Comparison of ENCODE assay signal across 17 cellular contexts in the genomic region with DNA sequence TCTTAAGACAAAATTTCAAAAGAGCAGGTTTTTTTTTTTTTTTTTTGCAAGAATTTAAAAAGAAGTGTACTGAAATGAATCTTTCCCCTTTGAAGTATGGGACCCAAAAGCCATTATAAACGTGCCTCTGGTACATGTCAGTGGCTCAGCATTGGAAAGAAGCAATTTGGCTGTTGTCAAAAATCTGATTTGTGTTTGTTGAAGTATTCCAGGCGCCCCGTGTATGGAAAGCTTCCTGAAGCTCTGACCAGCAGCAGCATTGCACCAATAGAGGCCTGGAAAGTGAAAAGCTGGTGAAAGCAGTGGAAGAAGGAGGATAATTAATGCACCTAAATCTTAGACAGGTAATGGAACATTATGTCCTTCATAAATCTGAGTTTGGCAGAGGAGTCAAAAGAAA.
DNase-seq lines count a peak whose midpoint lies in the region; ATAC-seq and TF ChIP-seq lines count a peak whose summit lies in the region.
"Had no signal": no experiment of that assay in that cellular context is flagged by ENCODE, and none has a peak within 500 bp of the region (broad histone marks: within the 10 kb centered on the region; RNA-seq: fewer than 3 reads in every experiment).

No MANE protein-coding gene starts in this region.

- no peaks in the 10 kb centered on the region for H3K9me3 Mint-ChIP-seq in type B pancreatic cell
- H3K9me3 Mint-ChIP-seq in activated CD8-positive, alpha-beta T cell treated with anti-CD3 and anti-CD28 coated beads for 36 hours, result no peaks in the 10 kb centered on the region
- H3K9me3 Mint-ChIP-seq: CD8-positive, alpha-beta memory T cell had no signal

- DNase-seq in SK-N-DZ (ENCODE audit: low spot score), result peak; percentile 94
- DNase-seq in type B pancreatic cell (ENCODE audit: extremely low spot score, unreplicated experiment), result no peak
- no peak for DNase-seq in activated CD8-positive, alpha-beta T cell treated with anti-CD3 and anti-CD28 coated beads for 36 hours
- no peak for DNase-seq in activated CD8-positive, alpha-beta memory T cell treated with anti-CD3 and anti-CD28 coated beads for 24 hours
- DNase-seq: 8988T; ACHN; BE2C; C1 segment of cervical spinal cord; CD4-positive, alpha-beta memory T cell; CD4-positive, CD25-positive, alpha-beta regulatory T cell; CD8-positive, alpha-beta memory T cell; COR-L47; DMS 273 treated with DMSO at 0.1 percent for 48 hours; DMS79 treated with DMSO at 0.1 percent for 48 hours; GF-D8 had no signal

- no peak overlapping the region for H3K4me3 Mint-ChIP-seq in type B pancreatic cell
- H3K4me3 Mint-ChIP-seq in activated CD8-positive, alpha-beta T cell treated with anti-CD3 and anti-CD28 coated beads for 36 hours, result no peak overlapping the region
- H3K4me3 Mint-ChIP-seq: CD14-positive monocyte; CD4-positive, alpha-beta memory T cell; CD4-positive, CD25-positive, alpha-beta regulatory T cell; CD8-positive, alpha-beta memory T cell had no signal

- intact Hi-C loops in activated CD8-positive, alpha-beta T cell treated with anti-CD3 and anti-CD28 coated beads for 36 hours (cut with micrococcal nuclease), result no loop called here

- no peak overlapping the region for H3K27ac Mint-ChIP-seq in type B pancreatic cell
- H3K27ac Mint-ChIP-seq in activated CD8-positive, alpha-beta T cell treated with anti-CD3 and anti-CD28 coated beads for 36 hours, result no peak overlapping the region
- H3K27ac Mint-ChIP-seq: CD14-positive monocyte; CD4-positive, alpha-beta memory T cell; CD4-positive, CD25-positive, alpha-beta regulatory T cell; CD8-positive, alpha-beta memory T cell had no signal

- H3K27me3 Mint-ChIP-seq in type B pancreatic cell, result peaks cover 20% of the 10 kb centered on the region
- peaks cover 6% of the 10 kb centered on the region for H3K27me3 Mint-ChIP-seq in activated CD8-positive, alpha-beta T cell treated with anti-CD3 and anti-CD28 coated beads for 36 hours
- H3K27me3 Mint-ChIP-seq: CD4-positive, CD25-positive, alpha-beta regulatory T cell had no signal

- no peak for ATAC-seq in SK-N-SH treated with all-trans-retinoic acid at 6 μM for 48 hours
- ATAC-seq in activated CD8-positive, alpha-beta T cell treated with anti-CD3 and anti-CD28 coated beads for 36 hours, result no peak

- TF ChIP-seq CTCF in type B pancreatic cell (conservative IDR thresholded peaks at IDR 0.05), result no peak
- TF ChIP-seq CTCF in activated CD8-positive, alpha-beta T cell treated with anti-CD3 and anti-CD28 coated beads for 36 hours (IDR thresholded peaks at IDR 0.05), result no peak

- no peaks in the 10 kb centered on the region for H3K36me3 Mint-ChIP-seq in type B pancreatic cell
- H3K36me3 Mint-ChIP-seq in activated CD8-positive, alpha-beta T cell treated with anti-CD3 and anti-CD28 coated beads for 36 hours (ENCODE audit: low read depth), result no peaks in the 10 kb centered on the region
- H3K36me3 Mint-ChIP-seq: CD14-positive monocyte; CD4-positive, alpha-beta memory T cell; CD4-positive, CD25-positive, alpha-beta regulatory T cell; CD8-positive, alpha-beta memory T cell had no signal

- peaks cover 5% of the 10 kb centered on the region for H3K4me1 Mint-ChIP-seq in type B pancreatic cell (ENCODE audit: unreplicated experiment)
- no peaks in the 10 kb centered on the region for H3K4me1 Mint-ChIP-seq in activated CD8-positive, alpha-beta T cell treated with anti-CD3 and anti-CD28 coated beads for 36 hours (ENCODE audit: low read depth)
- H3K4me1 Mint-ChIP-seq: CD14-positive monocyte; CD4-positive, alpha-beta memory T cell; CD4-positive, CD25-positive, alpha-beta regulatory T cell; CD8-positive, alpha-beta memory T cell had no signal

- CTCF ChIA-PET in activated CD8-positive, alpha-beta T cell treated with anti-CD3 and anti-CD28 coated beads for 36 hours (lab: Charles Lee), result interaction anchor here (0.6 to 1.4 kb wide), 2 partner anchors 14 to 28 kb away, joined by 3 to 4 read pairs; no protein-coding TSS in a partner anchor

- POLR2A ChIA-PET in activated CD8-positive, alpha-beta T cell treated with anti-CD3 and anti-CD28 coated beads for 36 hours (lab: Charles Lee), result no interaction called here

TF ChIP-seq in SK-N-SH treated with all-trans-retinoic acid at 6 μM for 48 hours, 23 proteins besides CTCF, POLR2A, EP300 and RAD21:
- TF ChIP-seq ZNF565 (CRISPR knock-in tag; conservative IDR thresholded peaks at IDR 0.05; ENCODE audit: low read depth) (no peak), CSDC2 (CRISPR knock-in tag; IDR thresholded peaks at IDR 0.05) (no peak), ESRRG (CRISPR knock-in tag; IDR thresholded peaks at IDR 0.05) (no peak), ARNTL (CRISPR knock-in tag; IDR thresholded peaks at IDR 0.05; ENCODE audit: borderline replicate concordance, low read depth) (no peak), GLIS3 (CRISPR knock-in tag; IDR thresholded peaks at IDR 0.05) (no peak), TOX (CRISPR knock-in tag; IDR thresholded peaks at IDR 0.05; ENCODE audit: borderline replicate concordance) (no peak), TCF4 (CRISPR knock-in tag; IDR thresholded peaks at IDR 0.05; ENCODE audit: borderline replicate concordance) (0 out of 2 replicates have a peak, but pooled peaks have one; percentile 26), ZC3H10 (CRISPR knock-in tag; IDR thresholded peaks at IDR 0.05) (no peak), ZNF8 (CRISPR knock-in tag; IDR thresholded peaks at IDR 0.05) (no peak), ZFP30 (CRISPR knock-in tag; IDR thresholded peaks at IDR 0.05) (no peak), ZNF70 (CRISPR knock-in tag; IDR thresholded peaks at IDR 0.05) (no peak), PPARA (CRISPR knock-in tag; IDR thresholded peaks at IDR 0.05; ENCODE audit: borderline replicate concordance) (no peak), BACH2 (CRISPR knock-in tag; IDR thresholded peaks at IDR 0.05; ENCODE audit: borderline replicate concordance) (no peak), ISL1 (CRISPR knock-in tag; IDR thresholded peaks at IDR 0.05) (peak; percentile 62)
- TF ChIP-seq, protein P1, sequence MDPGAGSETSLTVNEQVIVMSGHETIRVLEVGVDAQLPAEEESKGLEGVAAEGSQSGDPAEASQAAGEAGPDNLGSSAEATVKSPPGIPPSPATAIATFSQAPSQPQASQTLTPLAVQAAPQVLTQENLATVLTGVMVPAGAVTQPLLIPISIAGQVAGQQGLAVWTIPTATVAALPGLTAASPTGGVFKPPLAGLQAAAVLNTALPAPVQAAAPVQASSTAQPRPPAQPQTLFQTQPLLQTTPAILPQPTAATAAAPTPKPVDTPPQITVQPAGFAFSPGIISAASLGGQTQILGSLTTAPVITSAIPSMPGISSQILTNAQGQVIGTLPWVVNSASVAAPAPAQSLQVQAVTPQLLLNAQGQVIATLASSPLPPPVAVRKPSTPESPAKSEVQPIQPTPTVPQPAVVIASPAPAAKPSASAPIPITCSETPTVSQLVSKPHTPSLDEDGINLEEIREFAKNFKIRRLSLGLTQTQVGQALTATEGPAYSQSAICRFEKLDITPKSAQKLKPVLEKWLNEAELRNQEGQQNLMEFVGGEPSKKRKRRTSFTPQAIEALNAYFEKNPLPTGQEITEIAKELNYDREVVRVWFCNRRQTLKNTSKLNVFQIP (CRISPR knock-in tag; IDR thresholded peaks at IDR 0.05; ENCODE audit: borderline replicate concordance, low read depth), result no peak
- TF ChIP-seq, protein P2, sequence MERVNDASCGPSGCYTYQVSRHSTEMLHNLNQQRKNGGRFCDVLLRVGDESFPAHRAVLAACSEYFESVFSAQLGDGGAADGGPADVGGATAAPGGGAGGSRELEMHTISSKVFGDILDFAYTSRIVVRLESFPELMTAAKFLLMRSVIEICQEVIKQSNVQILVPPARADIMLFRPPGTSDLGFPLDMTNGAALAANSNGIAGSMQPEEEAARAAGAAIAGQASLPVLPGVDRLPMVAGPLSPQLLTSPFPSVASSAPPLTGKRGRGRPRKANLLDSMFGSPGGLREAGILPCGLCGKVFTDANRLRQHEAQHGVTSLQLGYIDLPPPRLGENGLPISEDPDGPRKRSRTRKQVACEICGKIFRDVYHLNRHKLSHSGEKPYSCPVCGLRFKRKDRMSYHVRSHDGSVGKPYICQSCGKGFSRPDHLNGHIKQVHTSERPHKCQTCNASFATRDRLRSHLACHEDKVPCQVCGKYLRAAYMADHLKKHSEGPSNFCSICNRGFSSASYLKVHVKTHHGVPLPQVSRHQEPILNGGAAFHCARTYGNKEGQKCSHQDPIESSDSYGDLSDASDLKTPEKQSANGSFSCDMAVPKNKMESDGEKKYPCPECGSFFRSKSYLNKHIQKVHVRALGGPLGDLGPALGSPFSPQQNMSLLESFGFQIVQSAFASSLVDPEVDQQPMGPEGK (CRISPR knock-in tag; IDR thresholded peaks at IDR 0.05; ENCODE audit: borderline replicate concordance), result no peak
- TF ChIP-seq, protein P3, sequence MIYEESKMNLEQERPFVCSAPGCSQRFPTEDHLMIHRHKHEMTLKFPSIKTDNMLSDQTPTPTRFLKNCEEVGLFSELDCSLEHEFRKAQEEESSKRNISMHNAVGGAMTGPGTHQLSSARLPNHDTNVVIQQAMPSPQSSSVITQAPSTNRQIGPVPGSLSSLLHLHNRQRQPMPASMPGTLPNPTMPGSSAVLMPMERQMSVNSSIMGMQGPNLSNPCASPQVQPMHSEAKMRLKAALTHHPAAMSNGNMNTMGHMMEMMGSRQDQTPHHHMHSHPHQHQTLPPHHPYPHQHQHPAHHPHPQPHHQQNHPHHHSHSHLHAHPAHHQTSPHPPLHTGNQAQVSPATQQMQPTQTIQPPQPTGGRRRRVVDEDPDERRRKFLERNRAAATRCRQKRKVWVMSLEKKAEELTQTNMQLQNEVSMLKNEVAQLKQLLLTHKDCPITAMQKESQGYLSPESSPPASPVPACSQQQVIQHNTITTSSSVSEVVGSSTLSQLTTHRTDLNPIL (CRISPR knock-in tag; IDR thresholded peaks at IDR 0.05; ENCODE audit: low read depth), result no peak
TF ChIP-seq in SK-N-SH treated with all-trans-retinoic acid at 6 μM for 48 hours: peak in this region for 2.
